8 cellular contexts compared by ENCODE assay signal in genomic region chr1:86965012-86965826, GRCh38. TPM values are rescaled to one million over a fixed set of nuclear protein-coding genes. Genes with fewer than 3 reads are reported as not detected.
DNase-seq lines count a peak whose midpoint lies in the region; ATAC-seq, FAIRE-seq and TF ChIP-seq lines count a peak whose summit lies in the region.

No MANE protein-coding gene starts in this region.

- H3K4me3 ChIP-seq in GM06990 (replicated peaks; ENCODE audit: low read depth, low read length), result no peak overlapping the region

- peak; percentile 56 for DNase-seq in AG20443 (ENCODE audit: low spot score)
- no peak for DNase-seq in GM06990 (ENCODE audit: extremely low read depth, insufficient read length)
- DNase-seq in LoVo (ENCODE audit: low spot score), result peak; percentile 13
- peak; percentile 18 for DNase-seq in amniotic stem cell (lab: John Stamatoyannopoulos, UW)
- DNase-seq in iris pigment epithelial cell (ENCODE audit: low read depth), result peak; percentile 45
- DNase-seq in GM12891 (ENCODE audit: insufficient read length, low spot score), result no peak
- no peak for DNase-seq in NOMO-1 treated with DMSO at 0.1 percent for 48 hours (lab: John Stamatoyannopoulos, UW; ENCODE audit: unreplicated experiment)

- no peak for ATAC-seq in HG03159 (IDR thresholded peaks at IDR 0.05; ENCODE audit: unreplicated experiment)

- FAIRE-seq in GM12891 (lab: Jason Lieb, UNC), result no peak

- TF ChIP-seq POLR2A in GM12891 (IDR thresholded peaks at IDR 0.05; ENCODE audit: low read depth, low read length), result no peak

- peak; percentile 44 for TF ChIP-seq CTCF in GM06990 (IDR thresholded peaks at IDR 0.05; ENCODE audit: insufficient read depth, low read length, poor library complexity, severe bottlenecking)

- H3K27me3 ChIP-seq in GM06990 (replicated peaks; ENCODE audit: control insufficient read depth, insufficient read depth, low read length), result no peaks in the 10 kb centered on the region

- H3K36me3 ChIP-seq in GM06990 (ENCODE audit: control insufficient read depth, insufficient read depth, low read length), result no peaks in the 10 kb centered on the region

TF ChIP-seq in GM12891, 5 proteins besides CTCF, POLR2A, EP300 and RAD21:
- TF ChIP-seq POLR2AphosphoS5 (IDR thresholded peaks at IDR 0.05; ENCODE audit: low read depth, low read length) (no peak), TAF1 (IDR thresholded peaks at IDR 0.05; ENCODE audit: low read depth, low read length) (no peak), PAX5 (IDR thresholded peaks at IDR 0.05; ENCODE audit: insufficient read depth, low read length, severe bottlenecking) (no peak), POU2F2 (IDR thresholded peaks at IDR 0.05; ENCODE audit: low read depth, low read length) (no peak), SPI1 (IDR thresholded peaks at IDR 0.05; ENCODE audit: low read depth, low read length) (no peak)
TF ChIP-seq in GM12891: peak in this region for 0.

RNA-seq across cellular contexts. Expression of gene HS2ST1, which starts 50.8 kb away (rescaled TPM):
- polyA plus RNA-seq in GM12891 (2012; ENCODE audit: low read depth, missing spikeins), result 11.9 TPM

RNA-seq across cellular contexts. Expression of gene SELENOF, which starts 51.3 kb away (rescaled TPM):
- 87.9 TPM for polyA plus RNA-seq in GM12891 (2012; ENCODE audit: low read depth, missing spikeins)

Comparison
In these comparisons a context has a peak if more than half of its experiments do, and no peak if none do; other contexts are left out.
1. DNase-seq: peak in AG20443 (single experiment), LoVo (single experiment), amniotic stem cell (single experiment) and iris pigment epithelial cell (single experiment); none in GM06990 (single experiment), GM12891 (single experiment) and NOMO-1 treated with DMSO at 0.1 percent for 48 hours (single experiment).